22 cellular contexts compared by ENCODE assay signal in the genomic region with DNA sequence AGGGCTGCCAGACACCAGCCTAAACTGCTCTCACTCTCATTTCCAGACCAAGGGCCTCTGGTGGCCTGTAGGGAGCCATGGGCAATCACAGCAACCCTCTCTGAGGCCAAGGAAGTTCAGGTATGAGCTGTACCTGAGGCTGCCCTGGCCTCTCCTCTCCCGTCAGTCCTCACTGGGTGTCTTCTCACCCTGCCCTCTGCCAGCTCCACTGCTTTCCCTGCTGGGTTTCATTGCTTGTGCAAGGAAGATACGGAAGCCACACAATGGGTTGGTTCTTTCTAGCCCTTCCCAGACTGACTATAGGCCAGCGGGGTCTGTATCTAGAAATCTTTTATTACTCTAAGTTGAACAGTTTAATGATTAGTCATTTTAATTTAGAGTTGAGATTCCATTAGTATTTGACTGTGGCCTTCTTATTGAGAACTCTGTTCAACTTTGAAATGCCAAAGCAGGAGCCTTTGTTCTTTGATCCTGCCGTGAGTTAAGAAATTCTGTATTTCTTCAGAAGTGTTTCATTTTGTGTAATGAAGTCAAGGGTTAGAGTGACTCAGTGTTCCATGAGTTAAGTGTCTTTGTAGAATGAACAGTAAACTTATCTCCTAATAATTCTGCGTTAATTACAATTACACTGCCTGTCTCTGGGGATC. TPM values are rescaled to one million over a fixed set of nuclear protein-coding genes. Genes with fewer than 3 reads are reported as not detected.
DNase-seq lines count a peak whose midpoint lies in the region; ATAC-seq and TF ChIP-seq lines count a peak whose summit lies in the region.
"Had no signal": no experiment of that assay in that cellular context is flagged by ENCODE, and none has a peak within 500 bp of the region (broad histone marks: within the 10 kb centered on the region; RNA-seq: fewer than 3 reads in every experiment).

No MANE protein-coding gene starts in this region.

- H2BK5ac ChIP-seq in mesenchymal stem cell (ENCODE audit: low read depth, low read length, poor library complexity, severe bottlenecking): no peak overlapping the region

- no peak overlapping the region for H2AFZ ChIP-seq in mesenchymal stem cell (ENCODE audit: low read depth, low read length)
- H2AFZ ChIP-seq: GM23248 had no signal

- H3K9me3 Mint-ChIP-seq in activated T-cell treated with anti-CD3 and anti-CD28 coated beads, Interleukin-2, amount 50 U/mL, for 72 hours: no peaks in the 10 kb centered on the region
- H3K9me3 Mint-ChIP-seq in activated T-cell treated with anti-CD3 and anti-CD28 coated beads, Interleukin-2, amount 50 U/mL, for 4 hours: no peaks in the 10 kb centered on the region
- H3K9me3 Mint-ChIP-seq in brain: no peaks in the 10 kb centered on the region
- H3K9me3 Mint-ChIP-seq: activated CD4-positive, alpha-beta T cell treated with anti-CD3 and anti-CD28 coated beads, Interleukin-2, amount 10 ng/mL, durations not matched to agents 7 days and 5 days had no signal

- peak overlapping the region in 1 of 2 donors; percentile 27 for H3K4me3 Mint-ChIP-seq in activated T-cell treated with anti-CD3 and anti-CD28 coated beads, Interleukin-2, amount 50 U/mL, for 72 hours
- no peak overlapping the region for H3K4me3 Mint-ChIP-seq in activated T-cell treated with anti-CD3 and anti-CD28 coated beads, Interleukin-2, amount 50 U/mL, for 4 hours
- no peak overlapping the region for H3K4me3 Mint-ChIP-seq in brain
- H3K4me3 Mint-ChIP-seq: activated CD4-positive, alpha-beta T cell treated with anti-CD3 and anti-CD28 coated beads, Interleukin-2, amount 10 ng/mL, durations not matched to agents 7 days and 5 days had no signal

- H2BK120ac ChIP-seq in mesenchymal stem cell (ENCODE audit: low read depth, low read length): no peak overlapping the region

- H3K4me2 ChIP-seq in mesenchymal stem cell (ENCODE audit: low read length, poor library complexity, severe bottlenecking): no peak overlapping the region

- H3K27ac Mint-ChIP-seq in activated T-cell treated with anti-CD3 and anti-CD28 coated beads, Interleukin-2, amount 50 U/mL, for 72 hours: no peak overlapping the region
- peak overlapping the region in 4 of 5 experiments; percentile 35 to 92 (median 78) for H3K27ac Mint-ChIP-seq in brain
- H3K27ac Mint-ChIP-seq: activated CD4-positive, alpha-beta T cell treated with anti-CD3 and anti-CD28 coated beads, Interleukin-2, amount 10 ng/mL, durations not matched to agents 7 days and 5 days had no signal

- no peak for DNase-seq in activated T-cell treated with anti-CD3 and anti-CD28 coated beads, Interleukin-2, amount 50 U/mL, for 72 hours
- DNase-seq in activated T-cell treated with anti-CD3 and anti-CD28 coated beads, Interleukin-2, amount 50 U/mL, for 4 hours: no peak
- DNase-seq in mesenchymal stem cell (peak; percentile 57), testis (no peak), NK-92 (lab: John Stamatoyannopoulos, UW; ENCODE audit: unreplicated experiment) (no peak), midbrain (lab: John Stamatoyannopoulos, UW) (no peak), sciatic nerve (ENCODE audit: low spot score) (no peak)
- DNase-seq: activated CD4-positive, alpha-beta T cell treated with anti-CD3 and anti-CD28 coated beads, Interleukin-2, amount 10 ng/mL, durations not matched to agents 7 days and 5 days; activated T-cell treated with anti-CD3 and anti-CD28 coated beads for 4 hours; C1 segment of cervical spinal cord; central memory CD4-positive, alpha-beta T cell; DMS153; foreskin fibroblast; GM23248; NCI-H1048; NCI-H2081 treated with DMSO at 0.1 percent for 48 hours; NCI-H524 treated with DMSO at 0.1 percent for 48 hours had no signal

- no peak overlapping the region for H3K4ac ChIP-seq in mesenchymal stem cell (ENCODE audit: low read depth in 1 of 2, low read length in 2 of 2)

- H2BK15ac ChIP-seq in mesenchymal stem cell (ENCODE audit: low read depth, poor library complexity, severe bottlenecking): no peak overlapping the region

- H3K36me3 ChIP-seq in mesenchymal stem cell (ENCODE audit: control insufficient read depth in 1 of 2, insufficient read depth in 2 of 2, low read depth in 1 of 2, low read length in 2 of 2) (peaks cover 0 to 13% of the 10 kb centered on the region in 2 experiments), testis (ENCODE audit: low read depth, missing control alignments) (no peaks in the 10 kb centered on the region)
- H3K36me3 ChIP-seq: pancreas, Peyer's patch, tibial nerve had no signal

- no peaks in the 10 kb centered on the region for H3K27me3 Mint-ChIP-seq in activated T-cell treated with anti-CD3 and anti-CD28 coated beads, Interleukin-2, amount 50 U/mL, for 72 hours (ENCODE audit: low read depth)
- no peaks in the 10 kb centered on the region for H3K27me3 Mint-ChIP-seq in activated T-cell treated with anti-CD3 and anti-CD28 coated beads, Interleukin-2, amount 50 U/mL, for 4 hours (ENCODE audit: low read depth)
- H3K27me3 Mint-ChIP-seq in brain: no peaks in the 10 kb centered on the region
- H3K27me3 Mint-ChIP-seq: activated CD4-positive, alpha-beta T cell treated with anti-CD3 and anti-CD28 coated beads, Interleukin-2, amount 10 ng/mL, durations not matched to agents 7 days and 5 days had no signal

- intact Hi-C loops in testis (cut with DNase I; ENCODE audit: low total_unique reads): no loop called here
- intact Hi-C loops in sciatic nerve (cut with DNase I): no loop called here

- H3K4me1 ChIP-seq in mesenchymal stem cell (ENCODE audit: control insufficient read depth, insufficient read depth, low read depth, low read length) (peaks cover 3% of the 10 kb centered on the region), testis (peaks cover 38% of the 10 kb centered on the region)
- H3K4me1 ChIP-seq: pancreas, Peyer's patch had no signal

- WGBS in mesenchymal stem cell: 95% methylated on average over 3 of the region's 5 CpGs
- 57 to 60% methylated on average over 5 of the region's 5 CpGs for WGBS in testis, 2 donors

- H3K18ac ChIP-seq in mesenchymal stem cell (ENCODE audit: low read depth in 1 of 2, low read length in 2 of 2): no peak overlapping the region

- H4K8ac ChIP-seq in mesenchymal stem cell (ENCODE audit: low read length): no peak overlapping the region

- no peak overlapping the region for H3K23ac ChIP-seq in mesenchymal stem cell (ENCODE audit: low read length in 2 of 2)

- H3K4me3 ChIP-seq in mesenchymal stem cell (ENCODE audit: insufficient read depth in 1 of 2, low read depth in 1 of 2, low read length in 2 of 2) (no peak overlapping the region), testis (no peak overlapping the region)
- H3K4me3 ChIP-seq: GM23248, pancreas, Peyer's patch, skin epidermis, tibial nerve had no signal

- no peaks in the 10 kb centered on the region for H3K79me1 ChIP-seq in mesenchymal stem cell (replicated peaks; ENCODE audit: low read length, poor library complexity, severe bottlenecking)

- no peak overlapping the region for H3K27ac ChIP-seq in mesenchymal stem cell (ENCODE audit: low read length, poor library complexity, severe bottlenecking)
- peak overlapping the region; percentile 34 to 67 for H3K27ac ChIP-seq in testis
- H3K27ac ChIP-seq: GM23248, pancreas, Peyer's patch, tibial nerve had no signal

- peak; percentile 54 to 55 for ATAC-seq in activated T-cell treated with anti-CD3 and anti-CD28 coated beads, Interleukin-2, amount 50 U/mL, for 72 hours (replicated peaks in 1 of 2)
- ATAC-seq in activated T-cell treated with anti-CD3 and anti-CD28 coated beads, Interleukin-2, amount 50 U/mL, for 4 hours: no peak
- ATAC-seq in sciatic nerve: no peak

- no peak for TF ChIP-seq CTCF in brain (conservative IDR thresholded peaks at IDR 0.05)
- no peak for TF ChIP-seq CTCF in testis (IDR thresholded peaks at IDR 0.05)

- H4K91ac ChIP-seq in mesenchymal stem cell (ENCODE audit: low read length): peak overlapping the region; percentile 75

- TF ChIP-seq POLR2A in testis (IDR thresholded peaks at IDR 0.05): no peak

- H3K9me3 ChIP-seq in mesenchymal stem cell (ENCODE audit: control insufficient read depth, low read length): no peaks in the 10 kb centered on the region
- no peaks in the 10 kb centered on the region for H3K9me3 ChIP-seq in testis
- H3K9me3 ChIP-seq: pancreas, Peyer's patch, tibial nerve had no signal

- no peaks in the 10 kb centered on the region for H3K36me3 Mint-ChIP-seq in activated T-cell treated with anti-CD3 and anti-CD28 coated beads, Interleukin-2, amount 50 U/mL, for 72 hours (ENCODE audit: insufficient read depth in 2 of 2)
- no peaks in the 10 kb centered on the region for H3K36me3 Mint-ChIP-seq in activated T-cell treated with anti-CD3 and anti-CD28 coated beads, Interleukin-2, amount 50 U/mL, for 4 hours (ENCODE audit: insufficient read depth)
- H3K36me3 Mint-ChIP-seq in brain: no peaks in the 10 kb centered on the region

- peaks cover 14% of the 10 kb centered on the region for H3K4me1 Mint-ChIP-seq in activated T-cell treated with anti-CD3 and anti-CD28 coated beads, Interleukin-2, amount 50 U/mL, for 72 hours (ENCODE audit: low read depth)
- H3K4me1 Mint-ChIP-seq in activated T-cell treated with anti-CD3 and anti-CD28 coated beads, Interleukin-2, amount 50 U/mL, for 4 hours (ENCODE audit: low read depth): no peaks in the 10 kb centered on the region
- H3K4me1 Mint-ChIP-seq in brain: peaks cover 11% of the 10 kb centered on the region
- H3K4me1 Mint-ChIP-seq: activated CD4-positive, alpha-beta T cell treated with anti-CD3 and anti-CD28 coated beads, Interleukin-2, amount 10 ng/mL, durations not matched to agents 7 days and 5 days had no signal

- no peak overlapping the region for H3K14ac ChIP-seq in mesenchymal stem cell (ENCODE audit: low read length in 2 of 2)

- no peak overlapping the region for H3K9ac ChIP-seq in mesenchymal stem cell (ENCODE audit: low read length)
- H3K9ac ChIP-seq: GM23248 had no signal

- no peak overlapping the region for H2BK12ac ChIP-seq in mesenchymal stem cell (ENCODE audit: low read length in 2 of 2)

- H2AK5ac ChIP-seq in mesenchymal stem cell (ENCODE audit: low read length, severe bottlenecking): no peak overlapping the region

- H3K27me3 ChIP-seq in mesenchymal stem cell (ENCODE audit: control insufficient read depth in 1 of 2, insufficient read depth in 1 of 2, low read length in 2 of 2): no peaks in the 10 kb centered on the region
- no peaks in the 10 kb centered on the region for H3K27me3 ChIP-seq in testis
- H3K27me3 ChIP-seq: pancreas, Peyer's patch, tibial nerve had no signal

RNA-seq across cellular contexts. Expression of a gene that starts 16.2 kb away (rescaled TPM):
- 1 to 10 TPM; 4.6 to 7.0 TPM for total RNA-seq in activated T-cell treated with anti-CD3 and anti-CD28 coated beads, Interleukin-2, amount 50 U/mL, for 72 hours
- 1 to 10 TPM; 4.7 to 5.5 (median 5.2) TPM for total RNA-seq in activated T-cell treated with anti-CD3 and anti-CD28 coated beads, Interleukin-2, amount 50 U/mL, for 4 hours
- polyA plus RNA-seq in brain (ENCODE audit: insufficient read depth, low read depth, low replicate concordance): 2.4 TPM
- polyA plus RNA-seq in mesenchymal stem cell (2013, experiment 1 of 2): 3.9 TPM
- 4.5 TPM for polyA plus RNA-seq in mesenchymal stem cell (2013, experiment 2 of 2)
- 10 to 100 TPM; 14.1 to 25.9 TPM for total RNA-seq in testis
- 48.6 TPM for polyA plus RNA-seq in testis (ENCODE audit: insufficient read depth, low read depth, low replicate concordance)
- 6.7 TPM for total RNA-seq in sciatic nerve

Comparison
In these comparisons a context has a peak if more than half of its experiments do, and no peak if none do; other contexts are left out.
1. ATAC-seq: peak in activated T-cell treated with anti-CD3 and anti-CD28 coated beads, Interleukin-2, amount 50 U/mL, for 72 hours (2 of 2); none in activated T-cell treated with anti-CD3 and anti-CD28 coated beads, Interleukin-2, amount 50 U/mL, for 4 hours (0 of 2) and sciatic nerve (single experiment).